In the genomic region with DNA sequence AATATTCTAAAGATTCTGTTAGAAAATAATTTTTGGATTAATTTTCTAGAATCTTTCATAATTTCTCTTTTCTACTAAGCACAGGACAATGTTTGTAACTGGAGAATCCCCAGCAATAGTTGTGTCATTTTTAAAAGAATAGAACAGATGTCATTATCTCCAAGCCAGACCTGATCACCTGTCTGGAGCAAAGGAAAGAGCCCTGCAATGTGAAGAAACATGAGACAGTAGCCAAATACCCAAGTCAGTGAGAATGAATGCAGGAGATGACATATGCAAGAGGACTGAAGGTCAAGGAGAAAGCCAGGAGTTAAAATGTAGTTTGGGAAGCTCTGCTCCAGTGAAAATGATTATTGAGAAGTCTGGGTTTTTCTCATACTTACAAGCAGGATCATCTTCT, we compare ENCODE assay signal across 24 cellular contexts.
"Had no signal": no experiment of that assay in that cellular context is flagged by ENCODE, and none has a peak within 500 bp of the region (broad histone marks: within the 10 kb centered on the region; RNA-seq: fewer than 3 reads in every experiment).

No MANE protein-coding gene starts in this region.

- H3K27ac ChIP-seq: colonic mucosa, coronary artery, dorsolateral prefrontal cortex, epithelial cell of prostate, esophagus muscularis mucosa, esophagus squamous epithelium, foreskin keratinocyte, gastrocnemius medialis, gastroesophageal sphincter, heart left ventricle, heart right ventricle had no signal

- H3K4me1 ChIP-seq: colonic mucosa, esophagus muscularis mucosa, esophagus squamous epithelium, foreskin keratinocyte, gastrocnemius medialis, gastroesophageal sphincter, heart left ventricle, heart right ventricle had no signal

- DNase-seq: colonic mucosa; cortex of kidney; dermis blood vessel endothelial cell; dorsolateral prefrontal cortex; effector CD4-positive, alpha-beta T cell; effector CD8-positive, alpha-beta T cell; effector memory CD4-positive, alpha-beta T cell; effector memory CD8-positive, alpha-beta T cell; endodermal cell; erythroblast; esophagus squamous epithelium; foreskin fibroblast; foreskin keratinocyte; foreskin melanocyte; gastrocnemius medialis; glutamatergic neuron; head of caudate nucleus; heart left ventricle; heart right ventricle had no signal

- H3K4me3 ChIP-seq: colonic mucosa, coronary artery, dorsolateral prefrontal cortex, esophagus muscularis mucosa, esophagus squamous epithelium, gastrocnemius medialis, gastroesophageal sphincter, heart left ventricle, heart right ventricle had no signal

- ATAC-seq: effector memory CD8-positive, alpha-beta T cell; esophagus mucosa; foreskin keratinocyte; gastrocnemius medialis; gastroesophageal sphincter; heart left ventricle; heart right ventricle had no signal

- H3K9me3 ChIP-seq: colonic mucosa, esophagus muscularis mucosa, esophagus squamous epithelium, gastrocnemius medialis, gastroesophageal sphincter, heart left ventricle, heart right ventricle had no signal

- H3K36me3 ChIP-seq: colonic mucosa, esophagus muscularis mucosa, esophagus squamous epithelium, gastrocnemius medialis, gastroesophageal sphincter, heart left ventricle, heart right ventricle had no signal

- H3K27me3 ChIP-seq: colonic mucosa, dorsolateral prefrontal cortex, esophagus muscularis mucosa, esophagus squamous epithelium, foreskin keratinocyte, gastrocnemius medialis, gastroesophageal sphincter, heart left ventricle, heart right ventricle had no signal
